In the genomic region with DNA sequence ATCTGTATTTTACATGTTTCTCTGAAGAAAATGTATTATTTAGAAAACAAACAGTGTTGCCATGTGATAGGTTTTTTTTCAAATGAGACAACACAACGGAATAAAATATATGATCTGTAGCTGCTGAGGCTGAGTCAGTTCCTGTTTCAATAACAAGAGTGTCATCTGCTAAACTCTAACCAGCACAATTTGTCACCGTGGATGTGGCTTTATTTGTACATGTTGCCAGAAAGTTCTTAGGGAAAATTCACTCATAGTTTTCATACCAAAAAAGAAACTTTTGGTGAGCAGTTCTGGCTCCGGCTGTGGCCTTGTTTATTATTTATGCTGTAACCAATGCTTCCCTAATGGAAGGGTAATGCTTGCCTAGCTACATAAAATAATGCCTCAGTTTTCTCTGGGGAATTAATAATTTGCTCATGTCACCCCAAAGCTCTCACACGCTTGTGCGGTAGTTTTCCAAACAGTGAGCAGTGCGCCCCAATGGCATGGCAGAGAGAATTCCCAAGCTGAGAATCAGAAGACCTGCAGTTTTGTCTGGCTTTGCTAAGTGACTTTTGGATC, we compare ENCODE assay signal across 8 cellular contexts. TPM values are rescaled to one million over a fixed set of nuclear protein-coding genes. Genes with fewer than 3 reads are reported as not detected.
DNase-seq lines count a peak whose midpoint lies in the region; ATAC-seq and TF ChIP-seq lines count a peak whose summit lies in the region.

No MANE protein-coding gene starts in this region.

- peak; percentile 60 to 89 for TF ChIP-seq EP300 in tibial nerve (IDR thresholded peaks at IDR 0.05)

- POLR2A ChIA-PET in GM10248 (lab: Yijun Ruan, JAX) (interaction anchor here (0.8 to 3.1 kb wide), 4 partner anchors 20 to 47 kb away, joined by 3 to 25 read pairs (median 10); partner anchors contain the start of gene KLF6), OCI-LY7 (lab: Charles Lee) (interaction anchor here (0.7 to 1.8 kb wide), 5 partner anchors 18 to 67 kb away, joined by 3 to 8 read pairs (median 3); partner anchors contain the start of gene KLF6)

- H3K27ac ChIP-seq in OCI-LY7 (ENCODE audit: low read depth, low read length, poor library complexity, severe bottlenecking) (peak overlapping the region; percentile 98), layer of hippocampus (ENCODE audit: low read depth, low read length) (peak overlapping the region; percentile 39), tibial nerve (peak overlapping the region; percentile 64 to 92 (median 84)), caudate nucleus (ENCODE audit: low read depth, low read length) (no peak overlapping the region)

- no peak for TF ChIP-seq CTCF in GM10248 (IDR thresholded peaks at IDR 0.05; ENCODE audit: control extremely low read depth, extremely low read depth, low read depth, missing control alignments)
- no peak for TF ChIP-seq CTCF in OCI-LY7 (conservative IDR thresholded peaks at IDR 0.05; ENCODE audit: low read length)
- TF ChIP-seq CTCF in tibial nerve (IDR thresholded peaks at IDR 0.05), result peak in 1 of 5 experiments; percentile 4

- peak overlapping the region; percentile 98 for H2AFZ ChIP-seq in OCI-LY7 (ENCODE audit: low read length)

- H4K20me1 ChIP-seq in OCI-LY7 (ENCODE audit: insufficient read depth, low read length), result no peaks in the 10 kb centered on the region

- peaks cover 77% of the 10 kb centered on the region for H3K4me1 ChIP-seq in OCI-LY7 (ENCODE audit: insufficient read depth, low read length, poor library complexity, severe bottlenecking)
- peaks cover 42% of the 10 kb centered on the region for H3K4me1 ChIP-seq in adipocyte (ENCODE audit: control insufficient read depth, insufficient read depth, low read length)
- peaks cover 0 to 60% (median 43%) of the 10 kb centered on the region in 4 donors for H3K4me1 ChIP-seq in tibial nerve

- H3K9ac ChIP-seq in adipocyte (ENCODE audit: low read length), result peak overlapping the region; percentile 88

- H3K9me3 ChIP-seq in OCI-LY7 (ENCODE audit: low read length) (no peaks in the 10 kb centered on the region), adipocyte (ENCODE audit: control insufficient read depth, low read length) (no peaks in the 10 kb centered on the region), tibial nerve (no peaks in the 10 kb centered on the region)

- intact Hi-C loops in OCI-LY7 (cut with micrococcal nuclease; ENCODE audit: unreplicated experiment), result loop anchor here (2.0 kb wide), 1 partner anchor 183 kb away; no protein-coding TSS in a partner anchor

- H3K27me3 ChIP-seq in adipocyte (replicated peaks; ENCODE audit: control insufficient read depth, insufficient read depth, low read length) (no peaks in the 10 kb centered on the region), layer of hippocampus (ENCODE audit: control insufficient read depth, insufficient read depth, low read length) (no peaks in the 10 kb centered on the region), tibial nerve (no peaks in the 10 kb centered on the region)

- DNase-seq in GM10248 (ENCODE audit: extremely low spot score) (peak; percentile 57), OCI-LY7 (ENCODE audit: low spot score) (peak; percentile 67), adipocyte (ENCODE audit: low read depth) (peak; percentile 61), tibial nerve (ENCODE audit: low spot score in 2 of 2) (peak in 1 of 2 donors; percentile 55), caudate nucleus (lab: John Stamatoyannopoulos, UW) (no peak)

- WGBS in tibial nerve, 2 donors, result 35 to 45% methylated on average over 6 of the region's 6 CpGs

- BruUV-seq in OCI-LY7 (replicated peaks; lab: Mats Ljungman, UMichigan), result TSS peak; percentile 95

- H3K9me2 ChIP-seq in OCI-LY7 (ENCODE audit: insufficient read depth, low read length), result no peaks in the 10 kb centered on the region

- CTCF ChIA-PET in GM10248 (lab: Yijun Ruan, JAX) (interaction anchor here (1.0 kb wide), 2 partner anchors 10 to 77 kb away, joined by 3 read pairs; no protein-coding TSS in a partner anchor), OCI-LY7 (lab: Charles Lee; ENCODE audit: unreplicated experiment) (no interaction called here)

- H3K79me2 ChIP-seq in OCI-LY7 (ENCODE audit: insufficient read depth, low read depth, low read length), result no peaks in the 10 kb centered on the region

- H3K36me3 ChIP-seq in OCI-LY7 (ENCODE audit: insufficient read depth, low read length), result no peaks in the 10 kb centered on the region
- no peaks in the 10 kb centered on the region for H3K36me3 ChIP-seq in adipocyte (ENCODE audit: control insufficient read depth, insufficient read depth, low read length, severe bottlenecking)
- no peaks in the 10 kb centered on the region for H3K36me3 ChIP-seq in tibial nerve

- H3K4me3 ChIP-seq in OCI-LY7 (ENCODE audit: low read depth, low read length, poor library complexity, severe bottlenecking) (peak overlapping the region; percentile 61), adipocyte (ENCODE audit: low read length) (peak overlapping the region; percentile 74), tibial nerve (no peak overlapping the region)

- H3K4me2 ChIP-seq in OCI-LY7 (ENCODE audit: low read length), result peak overlapping the region; percentile 94

- ATAC-seq in HG02642 (IDR thresholded peaks at IDR 0.05; ENCODE audit: poor library complexity, unreplicated experiment) (peak; percentile 42), GM21717 (IDR thresholded peaks at IDR 0.05; ENCODE audit: unreplicated experiment) (no peak)

- no peak for TF ChIP-seq POLR2A in tibial nerve (IDR thresholded peaks at IDR 0.05)

RNA-seq across cellular contexts. Expression of gene KLF6, which starts 20.3 kb away (rescaled TPM):
- 19.2 and 24.0 TPM in 2 replicates for total RNA-seq in OCI-LY7 (2014; rRNA removed; shearing (Covaris generic))
- total RNA-seq in OCI-LY7 (2022) (43.0 and 54.0 TPM in 2 replicates), tibial nerve (100 to 1,000 TPM; 156 to 226 (median 189) TPM)

Comparison
In these comparisons a context has a peak if more than half of its experiments do, and no peak if none do; other contexts are left out.
1. DNase-seq: peak in GM10248 (single experiment), OCI-LY7 (single experiment) and adipocyte (single experiment); none in caudate nucleus (0 of 61).
2. H3K4me3 ChIP-seq: peak in OCI-LY7 (single experiment) and adipocyte (single experiment); none in tibial nerve (0 of 4).